11 cellular contexts compared by ENCODE assay signal in the genomic region with DNA sequence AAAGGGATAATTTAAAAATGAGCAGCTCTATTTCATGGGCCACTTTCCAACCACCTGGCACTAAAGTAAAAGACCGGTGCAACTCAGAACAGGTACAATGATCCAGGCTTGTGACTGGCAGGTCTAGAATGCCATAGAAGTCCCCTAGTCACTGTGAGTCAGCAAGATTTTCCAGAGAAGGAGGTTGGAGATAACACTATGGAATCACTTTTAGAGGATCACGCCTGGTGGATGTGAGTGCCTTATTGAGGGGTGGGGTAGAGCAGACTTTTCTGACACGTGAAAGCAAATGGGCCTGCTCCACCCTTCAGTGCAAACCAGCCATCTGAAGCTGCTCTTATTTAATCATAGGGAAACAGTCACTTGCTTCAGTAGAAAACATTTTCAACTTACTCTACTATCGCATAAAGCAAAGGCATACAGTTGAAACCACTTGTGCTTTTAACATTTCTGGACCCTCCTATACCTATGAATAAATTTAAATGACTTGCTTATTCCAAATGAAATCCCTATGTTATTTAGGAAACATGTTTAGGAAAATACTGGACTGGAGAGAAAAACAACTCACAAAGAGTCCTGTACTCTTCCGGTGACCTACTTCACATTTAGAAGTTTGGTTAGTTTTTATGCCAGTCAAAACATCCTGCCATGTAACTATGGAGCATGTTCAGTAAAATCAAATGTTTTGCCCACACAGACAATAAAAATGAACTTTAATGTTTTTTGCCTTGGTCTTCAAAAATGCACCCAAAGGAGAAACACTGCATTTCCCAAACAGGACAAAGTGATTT. TPM values are rescaled to one million over a fixed set of nuclear protein-coding genes. Genes with fewer than 3 reads are reported as not detected.
DNase-seq lines count a peak whose midpoint lies in the region; TF ChIP-seq lines count a peak whose summit lies in the region.
"Had no signal": no experiment of that assay in that cellular context is flagged by ENCODE, and none has a peak within 500 bp of the region (broad histone marks: within the 10 kb centered on the region; RNA-seq: fewer than 3 reads in every experiment).

No MANE protein-coding gene starts in this region.

- H3K14ac ChIP-seq in neuronal stem cell (ENCODE audit: low read length), result no peak overlapping the region

- H2BK5ac ChIP-seq in neuronal stem cell (ENCODE audit: low read length), result no peak overlapping the region

- H2BK15ac ChIP-seq in neuronal stem cell (ENCODE audit: low read length), result no peak overlapping the region

- no peaks in the 10 kb centered on the region for H3K79me1 ChIP-seq in neuronal stem cell (ENCODE audit: low read depth, low read length)

- H3K9me3 Mint-ChIP-seq in Caco-2 (ENCODE audit: unreplicated experiment), result peaks cover 9% of the 10 kb centered on the region

- no peaks in the 10 kb centered on the region for H3K27me3 Mint-ChIP-seq in Caco-2 (ENCODE audit: insufficient read depth, unreplicated experiment)

- H3K36me3 ChIP-seq in Caco-2 (ENCODE audit: control insufficient read depth, insufficient read depth, low read length) (no peaks in the 10 kb centered on the region), PC-9 (ENCODE audit: low read depth) (0 out of 2 replicates have a peak, but pooled peaks cover 4% of the 10 kb centered on the region), fibroblast of lung (ENCODE audit: control insufficient read depth, insufficient read depth, low read length) (no peaks in the 10 kb centered on the region), neuronal stem cell (replicated peaks in 1 of 2; ENCODE audit: control insufficient read depth in 2 of 2, insufficient read depth in 2 of 2, low read length in 2 of 2) (no peaks in the 10 kb centered on the region)
- H3K36me3 ChIP-seq: BE2C had no signal

- H2BK120ac ChIP-seq in neuronal stem cell (ENCODE audit: low read depth, low read length), result no peak overlapping the region

- H3K4me2 ChIP-seq in PC-9 (peak overlapping the region; percentile 59), fibroblast of lung (ENCODE audit: extremely low read depth, insufficient read depth, low read length) (no peak overlapping the region), neuronal stem cell (ENCODE audit: insufficient read depth, low read length, poor library complexity, severe bottlenecking) (no peak overlapping the region)

- H3K9me2 ChIP-seq in PC-9 (ENCODE audit: insufficient read depth), result no peaks in the 10 kb centered on the region

- peak overlapping the region; percentile 100 for H3K27ac ChIP-seq in PC-9
- peak overlapping the region; percentile 31 for H3K27ac ChIP-seq in fibroblast of lung (ENCODE audit: insufficient read depth, low read length)
- no peak overlapping the region for H3K27ac ChIP-seq in neuronal stem cell (replicated peaks; ENCODE audit: low read length)

- no CpG with 5 or more reads among the region's 5 CpGs for WGBS in neuronal stem cell (ENCODE audit: extremely low coverage in 2 of 2, insufficient read length in 2 of 2, insufficient replicate concordance in 1 of 2), 2 donors

- H3K4me3 ChIP-seq in Caco-2 (ENCODE audit: low read depth, low read length) (no peak overlapping the region), PC-9 (no peak overlapping the region), fibroblast of lung (replicated peaks in 1 of 4; ENCODE audit: control extremely low read depth in 1 of 4, insufficient read depth in 1 of 4, low read depth in 3 of 4, low read length in 4 of 4) (no peak overlapping the region), neuronal stem cell (ENCODE audit: low read length in 2 of 2) (no peak overlapping the region)

- no peak overlapping the region for H2AK5ac ChIP-seq in neuronal stem cell (ENCODE audit: low read depth, low read length)

- H3K9ac ChIP-seq in fibroblast of lung (ENCODE audit: insufficient read depth, low read length), result no peak overlapping the region
- H3K9ac ChIP-seq in neuronal stem cell (ENCODE audit: low read depth, low read length, poor library complexity), result no peak overlapping the region

- peak; percentile 39 to 51 for DNase-seq in Caco-2
- DNase-seq in PC-9, result peak; percentile 81 to 85
- peak in 1 of 2 donors; percentile 6 for DNase-seq in fibroblast of lung (ENCODE audit: low read depth in 2 of 2)
- peak; percentile 25 for DNase-seq in mucosa of gallbladder (ENCODE audit: low spot score)
- no peak for DNase-seq in C1 segment of cervical spinal cord (lab: John Stamatoyannopoulos, UW)
- DNase-seq in NCI-H146 treated with DMSO at 0.1 percent for 48 hours (lab: John Stamatoyannopoulos, UW; ENCODE audit: unreplicated experiment), result no peak
- DNase-seq in DMS79 (lab: John Stamatoyannopoulos, UW), result no peak
- DNase-seq in neuronal stem cell (ENCODE audit: low spot score), result no peak
- DNase-seq: BE2C, occipital lobe, T-helper 2 cell had no signal

- H4K20me1 ChIP-seq in PC-9 (ENCODE audit: insufficient read depth) (no peaks in the 10 kb centered on the region), fibroblast of lung (ENCODE audit: control insufficient read depth, extremely low read depth, insufficient read depth, low read length) (no peaks in the 10 kb centered on the region)

- TF ChIP-seq CTCF in Caco-2 (IDR thresholded peaks at IDR 0.05; ENCODE audit: insufficient read depth in 1 of 2, low read depth in 1 of 2, low read length in 1 of 2, severe bottlenecking in 1 of 2, unreplicated experiment in 1 of 2) (no peak), PC-9 (conservative IDR thresholded peaks at IDR 0.05) (no peak), fibroblast of lung (conservative IDR thresholded peaks at IDR 0.05 in 1 of 2, IDR thresholded peaks at IDR 0.05 in 1 of 2; ENCODE audit: low read depth in 1 of 2, low read length in 2 of 2) (no peak)

- no peak overlapping the region for H4K91ac ChIP-seq in neuronal stem cell (ENCODE audit: low read depth, low read length, poor library complexity)

- H3K4me1 ChIP-seq in Caco-2, result peaks cover 46% of the 10 kb centered on the region
- H3K4me1 ChIP-seq in PC-9 (replicated peaks; ENCODE audit: insufficient read depth), result peaks cover 77% of the 10 kb centered on the region
- peaks cover 9% of the 10 kb centered on the region for H3K4me1 ChIP-seq in fibroblast of lung (ENCODE audit: control insufficient read depth, extremely low read depth, insufficient read depth, low read length)
- no peaks in the 10 kb centered on the region for H3K4me1 ChIP-seq in neuronal stem cell (ENCODE audit: control insufficient read depth in 2 of 2, insufficient read depth in 1 of 2, low read depth in 1 of 2, low read length in 2 of 2)
- H3K4me1 ChIP-seq: BE2C had no signal

- H2AFZ ChIP-seq in PC-9, result no peak overlapping the region
- peak overlapping the region; percentile 17 for H2AFZ ChIP-seq in fibroblast of lung (ENCODE audit: low read length)
- H2AFZ ChIP-seq in neuronal stem cell (ENCODE audit: low read length), result no peak overlapping the region

- no peak overlapping the region for H3K23ac ChIP-seq in neuronal stem cell (ENCODE audit: low read depth, low read length, poor library complexity)

- no peak overlapping the region for H4K8ac ChIP-seq in neuronal stem cell (ENCODE audit: low read depth, low read length)

- no peaks in the 10 kb centered on the region for H3K27me3 ChIP-seq in Caco-2 (replicated peaks; ENCODE audit: control insufficient read depth, insufficient read depth, low read length)
- no peaks in the 10 kb centered on the region for H3K27me3 ChIP-seq in PC-9 (ENCODE audit: insufficient read depth, low read depth)
- H3K27me3 ChIP-seq in fibroblast of lung (ENCODE audit: control insufficient read depth, insufficient read depth, low read length), result no peaks in the 10 kb centered on the region
- H3K27me3 ChIP-seq in neuronal stem cell (ENCODE audit: control insufficient read depth in 3 of 3, insufficient read depth in 3 of 3, low read depth in 1 of 3, low read length in 3 of 3), result no peaks in the 10 kb centered on the region
- H3K27me3 ChIP-seq: BE2C had no signal

- peak overlapping the region; percentile 37 for H3K27ac Mint-ChIP-seq in Caco-2 (ENCODE audit: unreplicated experiment)

- H3K4me1 Mint-ChIP-seq in Caco-2 (ENCODE audit: low read depth, unreplicated experiment), result peaks cover 41% of the 10 kb centered on the region

- no peak overlapping the region for H3K4me3 Mint-ChIP-seq in Caco-2 (ENCODE audit: unreplicated experiment)

- BruUV-seq in Caco-2 (replicated peaks; lab: Mats Ljungman, UMichigan) (TSS peak; percentile 29), PC-9 (replicated peaks; lab: Mats Ljungman, UMichigan) (TSS peak; percentile 89)

- peaks cover 4% of the 10 kb centered on the region for H3K36me3 Mint-ChIP-seq in Caco-2 (ENCODE audit: insufficient read depth, unreplicated experiment)

- no peaks in the 10 kb centered on the region for H3K79me2 ChIP-seq in PC-9 (ENCODE audit: low read depth)
- no peaks in the 10 kb centered on the region for H3K79me2 ChIP-seq in fibroblast of lung (ENCODE audit: control insufficient read depth, insufficient read depth, low read length)

- CTCF ChIA-PET in Caco-2 (lab: Charles Lee) (no interaction called here), PC-9 (lab: Charles Lee) (interaction anchor here (0.7 kb wide), 1 partner anchor 1020 kb away, joined by 4 read pairs; no protein-coding TSS in a partner anchor)

- H3K18ac ChIP-seq in neuronal stem cell (ENCODE audit: low read length), result no peak overlapping the region

- intact Hi-C loops in Caco-2 (cut with micrococcal nuclease; ENCODE audit: unreplicated experiment), result no loop called here
- intact Hi-C loops in PC-9 (cut with micrococcal nuclease; ENCODE audit: unreplicated experiment), result loop anchor here (1.0 to 5.0 kb wide), 2 partner anchors 74 to 92 kb away; no protein-coding TSS in a partner anchor

- H3F3A ChIP-seq in PC-9 (ENCODE audit: insufficient read depth, low read depth), result peaks cover 47% of the 10 kb centered on the region

- POLR2A ChIA-PET in Caco-2 (lab: Charles Lee) (no interaction called here), PC-9 (lab: Charles Lee; ENCODE audit: unreplicated experiment) (interaction anchor here (0.7 kb wide), 2 partner anchors 90 to 349 kb away, joined by 5 read pairs; no protein-coding TSS in a partner anchor)

- H3K4ac ChIP-seq in neuronal stem cell (ENCODE audit: low read length), result no peak overlapping the region

- H3K9me3 ChIP-seq in Caco-2 (no peaks in the 10 kb centered on the region), PC-9 (ENCODE audit: insufficient read depth, low read depth) (peaks cover 8% of the 10 kb centered on the region; the same call in 1 of the 2 replicates), fibroblast of lung (ENCODE audit: control insufficient read depth, insufficient read depth, low read depth, low read length) (no peaks in the 10 kb centered on the region), neuronal stem cell (replicated peaks in 1 of 2; ENCODE audit: control insufficient read depth in 2 of 2, insufficient read depth in 1 of 2, low read depth in 1 of 2, low read length in 2 of 2) (no peaks in the 10 kb centered on the region)
- H3K9me3 ChIP-seq: BE2C had no signal

- H2BK12ac ChIP-seq in neuronal stem cell (ENCODE audit: low read length), result no peak overlapping the region

RNA-seq across cellular contexts. Expression of gene AKR1C1, which starts 21.5 kb away (rescaled TPM):
- total RNA-seq in Caco-2 (2022) (27.1 and 28.4 TPM in 2 replicates), PC-9 (2021) (1,253 and 1,313 TPM in 2 replicates), fibroblast of lung (72.2 and 154 TPM in 2 replicates), mucosa of gallbladder (48.7 TPM)
- 92.9 and 118 TPM in 2 replicates for polyA plus RNA-seq in fibroblast of lung
- polyA plus RNA-seq in fibroblast of lung (2012), result 52.0 and 60.0 TPM in 2 replicates
- polyA minus RNA-seq in fibroblast of lung (ENCODE audit: low replicate concordance), result 75.1 and 81.9 TPM in 2 replicates
- 2.8 TPM for polyA plus RNA-seq in neuronal stem cell (2013, experiment 1 of 2)
- 3.8 TPM for polyA plus RNA-seq in neuronal stem cell (2013, experiment 2 of 2)

Comparison
In these comparisons a context has a peak if more than half of its experiments do, and no peak if none do; other contexts are left out.
1. DNase-seq: peak in Caco-2 (2 of 2), PC-9 (2 of 2) and mucosa of gallbladder (single experiment); none in C1 segment of cervical spinal cord (0 of 14), NCI-H146 treated with DMSO at 0.1 percent for 48 hours (single experiment), DMS79 (single experiment) and neuronal stem cell (single experiment).